ENCODE assay signal across 8 cellular contexts in genomic region chr12:7190268-7191055, GRCh38. TPM values are rescaled to one million over a fixed set of nuclear protein-coding genes. Genes with fewer than 3 reads are reported as not detected.
A peak's percentile ranks its signal among the peaks of the same experiment; 100 is the strongest.
DNase-seq lines count a peak whose midpoint lies in the region; ATAC-seq, FAIRE-seq and TF ChIP-seq lines count a peak whose summit lies in the region.

No MANE protein-coding gene starts in this region.

- DNase-seq in Right ventricle myocardium inferior (ENCODE audit: missing footprints): peak; percentile 65
- no peak for DNase-seq in cardiac septum (ENCODE audit: low spot score)
- peak; percentile 1 for DNase-seq in NCI-H748 treated with DMSO at 0.1 percent for 48 hours (lab: John Stamatoyannopoulos, UW)
- DNase-seq in GM12878 (ENCODE audit: low read depth, low spot score): no peak
- peak; percentile 34 for DNase-seq in iPS-NIHi11 (ENCODE audit: low spot score)
- DNase-seq in OCI-M2 (lab: John Stamatoyannopoulos, UW; ENCODE audit: unreplicated experiment): no peak
- no peak for DNase-seq in stimulated activated naive CD4-positive, alpha-beta T cell treated with Interleukin-2 at 50 U/mL for 16 hours (lab: John Stamatoyannopoulos, UW)

- no peaks in the 10 kb centered on the region for H4K20me1 ChIP-seq in GM12878 (ENCODE audit: control insufficient read depth, insufficient read depth)

- H3K9me3 ChIP-seq in GM12878 (replicated peaks; ENCODE audit: control insufficient read depth, insufficient read depth, low read length): no peaks in the 10 kb centered on the region
- no peaks in the 10 kb centered on the region for H3K9me3 ChIP-seq in skeletal muscle satellite cell (replicated peaks; ENCODE audit: low read length)

- in situ Hi-C loops in GM12878 (cut with MboI): no loop called here

- BruUV-seq in GM12878 (replicated peaks; lab: Mats Ljungman, UMichigan): no TSS peak

- ATAC-seq in Right ventricle myocardium inferior: no peak
- ATAC-seq in GM12878: peak; percentile 25

- H3K4me3 ChIP-seq in GM12878 (peak overlapping the region; percentile 74), skeletal muscle satellite cell (ENCODE audit: low read length) (peak overlapping the region; percentile 94)

- H3K36me3 ChIP-seq in GM12878 (ENCODE audit: control insufficient read depth in 2 of 2, insufficient read depth in 2 of 2, low read length in 1 of 2): no peaks in the 10 kb centered on the region
- H3K36me3 ChIP-seq in skeletal muscle satellite cell (ENCODE audit: insufficient read depth, low read length): peaks cover 18% of the 10 kb centered on the region

- TF ChIP-seq CTCF in GM12878 (IDR thresholded peaks at IDR 0.05 in 2 of 3, conservative IDR thresholded peaks at IDR 0.05 in 1 of 3; ENCODE audit: control insufficient read depth in 2 of 3, extremely low read depth in 1 of 3, insufficient read depth in 1 of 3, low read depth in 3 of 3, low read length in 3 of 3): no peak

- SMC1A ChIA-PET in GM12878 (lab: Charles Lee; ENCODE audit: uncharacterized antibody, unreplicated experiment): interaction anchor here (0.9 kb wide), 1 partner anchor 452 kb away, joined by 3 read pairs; no protein-coding TSS in a partner anchor

- WGBS in GM12878 (ENCODE audit: insufficient coverage, insufficient replicate concordance, low lambda C conversion rate, missing lambda C conversion rate): 20% methylated on average over 17 of the region's 17 CpGs

- peaks cover 6% of the 10 kb centered on the region for H3K79me2 ChIP-seq in GM12878 (ENCODE audit: control insufficient read depth, insufficient read depth, low read length)

- POLR2A ChIA-PET in GM12878 (lab: Charles Lee): no interaction called here

- H3K9ac ChIP-seq in GM12878 (ENCODE audit: control insufficient read depth, insufficient read depth, low read length): peak overlapping the region; percentile 76
- peak overlapping the region; percentile 92 for H3K9ac ChIP-seq in skeletal muscle satellite cell (ENCODE audit: low read depth, low read length)

- peak overlapping the region; percentile 51 for H3K27ac ChIP-seq in GM12878 (ENCODE audit: control insufficient read depth, insufficient read depth)

- TF ChIP-seq EP300 in GM12878 (IDR thresholded peaks at IDR 0.05; ENCODE audit: borderline replicate concordance in 1 of 2, control insufficient read depth in 1 of 2, low read depth in 2 of 2, low read length in 2 of 2): no peak

- H3K4me1 ChIP-seq in GM12878 (ENCODE audit: control insufficient read depth, insufficient read depth, low read length) (0 out of 2 replicates have a peak, but pooled peaks cover 3% of the 10 kb centered on the region), skeletal muscle satellite cell (ENCODE audit: control insufficient read depth, insufficient read depth, low read length) (peaks cover 16% of the 10 kb centered on the region)

- no peak for FAIRE-seq in GM12878 (lab: Jason Lieb, UNC)

- no peak for TF ChIP-seq RAD21 in GM12878 (IDR thresholded peaks at IDR 0.05; ENCODE audit: insufficient read depth, low read depth, low read length)

- peak overlapping the region; percentile 65 for H2AFZ ChIP-seq in GM12878 (ENCODE audit: control insufficient read depth, low read depth, low read length)

- RAD21 ChIA-PET in GM12878 (lab: Charles Lee; ENCODE audit: unreplicated experiment): no interaction called here

- no peak for TF ChIP-seq POLR2A in GM12878 (IDR thresholded peaks at IDR 0.05; ENCODE audit: low read depth, low read length)

- intact Hi-C loops in Right ventricle myocardium inferior (cut with DNase I) (no loop called here), cardiac septum (cut with DNase I) (no loop called here), GM12878 (cut with micrococcal nuclease; ENCODE audit: unreplicated experiment) (no loop called here)

- CTCF ChIA-PET in GM12878 (lab: Yijun Ruan, JAX): no interaction called here

- H3K4me2 ChIP-seq in GM12878 (ENCODE audit: control insufficient read depth, insufficient read depth) (peak overlapping the region; percentile 87), skeletal muscle satellite cell (ENCODE audit: low read length) (peak overlapping the region; percentile 98)

- no peaks in the 10 kb centered on the region for H3K27me3 ChIP-seq in GM12878 (replicated peaks in 1 of 2; ENCODE audit: control insufficient read depth in 2 of 2, insufficient read depth in 2 of 2, low read length in 1 of 2)
- no peaks in the 10 kb centered on the region for H3K27me3 ChIP-seq in skeletal muscle satellite cell (ENCODE audit: control insufficient read depth, insufficient read depth, low read length)

TF ChIP-seq in GM12878, 131 proteins besides CTCF, POLR2A, EP300 and RAD21:
- TF ChIP-seq RUNX3 (IDR thresholded peaks at IDR 0.05; ENCODE audit: low read length): no peak
- no peak for TF ChIP-seq ZBTB11 (CRISPR knock-in tag; IDR thresholded peaks at IDR 0.05)
- TF ChIP-seq FOXK2 (IDR thresholded peaks at IDR 0.05): no peak
- TF ChIP-seq ESRRA (IDR thresholded peaks at IDR 0.05; ENCODE audit: low read length): no peak
- TF ChIP-seq BHLHE40 (IDR thresholded peaks at IDR 0.05; ENCODE audit: borderline replicate concordance in 1 of 2, low read depth in 2 of 2, low read length in 1 of 2): no peak
- TF ChIP-seq MEF2B (IDR thresholded peaks at IDR 0.05; ENCODE audit: partially characterized antibody, poor library complexity, severe bottlenecking): no peak
- 0 out of 2 replicates have a peak, but pooled peaks have one; percentile 7 for TF ChIP-seq DPF2 (IDR thresholded peaks at IDR 0.05)
- peak; percentile 57 for TF ChIP-seq PKNOX1 (IDR thresholded peaks at IDR 0.05)
- TF ChIP-seq MEF2A (IDR thresholded peaks at IDR 0.05; ENCODE audit: insufficient read depth, low read depth, low read length): no peak
- peak; percentile 14; the same call in 1 of the 2 replicates for TF ChIP-seq SPI1 (IDR thresholded peaks at IDR 0.05; ENCODE audit: borderline replicate concordance, insufficient read depth, low read depth, low read length)
- no peak for TF ChIP-seq NR2C2 (IDR thresholded peaks at IDR 0.05; ENCODE audit: borderline replicate concordance, control insufficient read depth, insufficient read length, low read depth)
- no peak for TF ChIP-seq TCF3 (IDR thresholded peaks at IDR 0.05; ENCODE audit: borderline replicate concordance, insufficient read depth, low read depth, low read length)
- TF ChIP-seq TBL1XR1 (IDR thresholded peaks at IDR 0.05; ENCODE audit: low read depth, low read length): no peak

RNA-seq across cellular contexts. Expression of gene PEX5, which starts 1.0 kb away (rescaled TPM):
- total RNA-seq in Right ventricle myocardium inferior (30.9 TPM), cardiac septum (30.3 TPM), GM12878 (2014; rRNA removed) (12.3 and 14.5 TPM in 2 replicates), GM12878 (2014; rRNA removed; fragmentation: Illumina TruSeq; extraction: Trizol) (11.9 and 13.0 TPM in 2 replicates), GM12878 (2021) (29.2 and 31.9 TPM in 2 replicates)
- 28.2 and 33.2 TPM in 2 replicates for total RNA-seq in GM12878 (2013; cell fraction: nucleolus; rRNA removed)
- 14.7 TPM for polyA plus RNA-seq in GM12878 (2011; ENCODE audit: low read depth)
- polyA plus RNA-seq in GM12878 (2011; rRNA removed) (12.1 and 17.1 TPM in 2 replicates), GM12878 (2014; fragmentation: Illumina TruSeq; extraction: Trizol) (10.1 and 14.4 TPM in 2 replicates), GM12878 (2014; fragmentation: Nextera tagmentation; extraction: Ambion mirVana) (1 to 10 TPM; 1.3 to 2.9 TPM), GM12878 (2014; rRNA removed) (15.2 and 17.9 TPM in 2 replicates), GM12878 (2016; fragmentation: Nextera tagmentation; extraction: Ambion mirVana) (1 to 10 TPM; 6.6 to 7.1 TPM)
- 15.9 and 20.2 TPM in 2 replicates for polyA plus RNA-seq in GM12878 (2011; cell fraction: cytosol; rRNA removed)
- 30.8 and 33.7 TPM in 2 replicates for polyA plus RNA-seq in GM12878 (2011; cell fraction: nucleus; rRNA removed)
- 16.4 and 18.9 TPM in 2 replicates for polyA plus RNA-seq in GM12878 (2012)
- 17.0 and 25.0 TPM in 2 replicates for polyA minus RNA-seq in GM12878 (2011; rRNA and poly(A)+ RNA removed)
- 7.0 and 7.4 TPM in 2 replicates for polyA minus RNA-seq in GM12878 (2011; cell fraction: cytosol; rRNA and poly(A)+ RNA removed)
- 17.5 and 27.0 TPM in 2 replicates for polyA minus RNA-seq in GM12878 (2011; cell fraction: nucleus; rRNA and poly(A)+ RNA removed)
- 26.9 and 31.0 TPM in 2 replicates for total RNA-seq in skeletal muscle satellite cell (2012; rRNA removed)

Comparison
In these comparisons a context has a peak if more than half of its experiments do, and no peak if none do; other contexts are left out.
1. DNase-seq: peak in Right ventricle myocardium inferior (single experiment), NCI-H748 treated with DMSO at 0.1 percent for 48 hours (single experiment) and iPS-NIHi11 (single experiment); none in cardiac septum (single experiment), GM12878 (single experiment), OCI-M2 (single experiment) and stimulated activated naive CD4-positive, alpha-beta T cell treated with Interleukin-2 at 50 U/mL for 16 hours (single experiment).